19 cellular contexts compared by ENCODE assay signal in the genomic region with DNA sequence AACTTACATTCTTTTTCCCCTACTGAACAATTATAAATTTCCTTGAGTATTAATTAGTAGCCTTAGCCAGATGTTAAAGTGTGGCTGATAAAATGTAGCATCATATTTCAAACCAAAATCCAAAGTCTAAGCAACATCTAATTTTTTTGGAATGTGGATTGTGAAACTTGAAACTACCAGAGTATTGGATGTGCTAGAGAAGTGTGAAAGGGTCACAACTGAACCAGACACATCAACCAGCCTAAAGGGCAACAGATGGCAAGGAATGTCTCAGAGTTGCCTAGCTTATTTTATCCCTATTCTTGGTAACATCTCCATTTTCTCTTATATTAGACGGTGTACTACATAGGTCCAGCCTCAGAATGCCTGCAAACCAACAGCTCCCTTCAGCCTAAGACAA.
"Had no signal": no experiment of that assay in that cellular context is flagged by ENCODE, and none has a peak within 500 bp of the region (broad histone marks: within the 10 kb centered on the region; RNA-seq: fewer than 3 reads in every experiment).

No MANE protein-coding gene starts in this region.

- DNase-seq: activated CD4-positive, alpha-beta T cell treated with anti-CD3 and anti-CD28 coated beads for 4 hours; activated CD8-positive, alpha-beta memory T cell treated with anti-CD3 and anti-CD28 coated beads, Interleukin-2, amount 50 U/mL, for 4 hours; activated CD8-positive, alpha-beta T cell treated with anti-CD3 and anti-CD28 coated beads for 36 hours; activated naive CD4-positive, alpha-beta T cell treated with anti-CD3 and anti-CD28 coated beads for 36 hours; central memory CD4-positive, alpha-beta T cell; erythroblast; foreskin keratinocyte; head of caudate nucleus; left colon; naive thymus-derived CD8-positive, alpha-beta T cell; right lobe of liver; stimulated activated CD4-positive, alpha-beta T cell treated with anti-CD3 and anti-CD28 coated beads, Interleukin-4, amount 100 ng/mL, for 1 hour; stimulated activated CD8-positive, alpha-beta memory T cell treated with anti-CD3 and anti-CD28 coated beads, Interleukin-4, amount 100 ng/mL, for 48 hours; testis; upper lobe of right lung had no signal

- H3K4me3 ChIP-seq: lung, right lobe of liver, testis, upper lobe of right lung had no signal

- H3K27ac Mint-ChIP-seq: activated CD8-positive, alpha-beta T cell treated with anti-CD3 and anti-CD28 coated beads for 36 hours; activated naive CD4-positive, alpha-beta T cell treated with anti-CD3 and anti-CD28 coated beads for 36 hours; dendritic cell treated with granulocyte-macrophage colony-stimulating factor and Interleukin-4, amounts not matched to agents 40 ng/mL and 50 ng/mL, for 4 days; naive thymus-derived CD8-positive, alpha-beta T cell; stimulated activated naive CD8-positive, alpha-beta T cell treated with anti-CD3 and anti-CD28 coated beads, Interleukin-15, Interleukin-2, amounts not matched to agents 100 ng/mL and 50 ng/mL, for 24 hours had no signal

- H3K9me3 Mint-ChIP-seq: activated CD8-positive, alpha-beta T cell treated with anti-CD3 and anti-CD28 coated beads for 36 hours; activated naive CD4-positive, alpha-beta T cell treated with anti-CD3 and anti-CD28 coated beads for 36 hours; dendritic cell treated with granulocyte-macrophage colony-stimulating factor and Interleukin-4, amounts not matched to agents 40 ng/mL and 50 ng/mL, for 4 days; naive thymus-derived CD8-positive, alpha-beta T cell; stimulated activated naive CD8-positive, alpha-beta T cell treated with anti-CD3 and anti-CD28 coated beads, Interleukin-15, Interleukin-2, amounts not matched to agents 100 ng/mL and 50 ng/mL, for 24 hours had no signal

- ATAC-seq: activated CD8-positive, alpha-beta T cell treated with anti-CD3 and anti-CD28 coated beads for 36 hours; foreskin keratinocyte; left colon; naive thymus-derived CD8-positive, alpha-beta T cell; right lobe of liver; upper lobe of right lung had no signal

- H3K4me3 Mint-ChIP-seq: activated CD8-positive, alpha-beta T cell treated with anti-CD3 and anti-CD28 coated beads for 36 hours; activated naive CD4-positive, alpha-beta T cell treated with anti-CD3 and anti-CD28 coated beads for 36 hours; dendritic cell treated with granulocyte-macrophage colony-stimulating factor and Interleukin-4, amounts not matched to agents 40 ng/mL and 50 ng/mL, for 4 days; naive thymus-derived CD8-positive, alpha-beta T cell; stimulated activated naive CD8-positive, alpha-beta T cell treated with anti-CD3 and anti-CD28 coated beads, Interleukin-15, Interleukin-2, amounts not matched to agents 100 ng/mL and 50 ng/mL, for 24 hours had no signal

- H3K27me3 Mint-ChIP-seq: dendritic cell treated with granulocyte-macrophage colony-stimulating factor and Interleukin-4, amounts not matched to agents 40 ng/mL and 50 ng/mL, for 4 days; progenitor cell of endocrine pancreas had no signal

- H3K36me3 Mint-ChIP-seq: naive thymus-derived CD8-positive, alpha-beta T cell had no signal

- H3K4me1 Mint-ChIP-seq: naive thymus-derived CD8-positive, alpha-beta T cell had no signal
